22 cellular contexts compared by ENCODE assay signal in genomic region chr9:82535432-82535998, GRCh38.
A peak's percentile ranks its signal among the peaks of the same experiment; 100 is the strongest.
DNase-seq lines count a peak whose midpoint lies in the region; ATAC-seq and TF ChIP-seq lines count a peak whose summit lies in the region.
"Had no signal": no experiment of that assay in that cellular context is flagged by ENCODE, and none has a peak within 500 bp of the region (broad histone marks: within the 10 kb centered on the region; RNA-seq: fewer than 3 reads in every experiment).

No MANE protein-coding gene starts in this region.

- H2AFZ ChIP-seq in SK-N-SH (ENCODE audit: low read depth) (0 out of 2 replicates have a peak overlapping the region, but pooled peaks have one; percentile 30), OCI-LY3 (ENCODE audit: low read depth, low read length) (0 out of 2 replicates have a peak overlapping the region, but pooled peaks have one; percentile 31)

- H3K4me1 ChIP-seq in SK-N-SH (ENCODE audit: control insufficient read depth in 1 of 2, insufficient read depth in 2 of 2, low read depth in 1 of 2, low read length in 1 of 2) = peaks cover 0 to 3% of the 10 kb centered on the region in 2 experiments; a peak in 2 of 4 replicates
- H3K4me1 ChIP-seq in OCI-LY3 (ENCODE audit: low read length) = no peaks in the 10 kb centered on the region

- H3K9me3 ChIP-seq in SK-N-SH (no peaks in the 10 kb centered on the region; the same call in 1 of the 2 replicates), OCI-LY3 (ENCODE audit: insufficient read depth, low read length) (no peaks in the 10 kb centered on the region)

- ATAC-seq in SK-N-SH treated with all-trans-retinoic acid at 6 μM for 48 hours = no peak
- no peak for ATAC-seq in HG02938 (IDR thresholded peaks at IDR 0.05; ENCODE audit: unreplicated experiment)
- ATAC-seq: GM12878, PC-3 had no signal

- DNase-seq in SK-N-SH (no peak), fibroblast of peridontal ligament (ENCODE audit: extremely low read depth) (peak; percentile 22), NOMO-1 (lab: John Stamatoyannopoulos, UW; ENCODE audit: unreplicated experiment in 2 of 2) (no peak), islet precursor cell (no peak), NCI-H2029 (lab: John Stamatoyannopoulos, UW) (no peak)
- DNase-seq: 8988T, COR-L47, GF-D8, H7, HFFc6, NCI-H1092 treated with DMSO at 0.1 percent for 48 hours, NCI-H146, NCI-H2081 treated with DMSO at 0.1 percent for 48 hours, NCI-H510A treated with DMSO at 0.1 percent for 48 hours, NCI-H774, PC-3, RPMI8226, SHP77 treated with DMSO at 0.1 percent for 48 hours had no signal

- 11% methylated on average over 2 of the region's 2 CpGs for WGBS in SK-N-SH (ENCODE audit: low lambda C conversion rate)

- TF ChIP-seq RAD21 in SK-N-SH (IDR thresholded peaks at IDR 0.05; ENCODE audit: low read length) = no peak

- no peak for TF ChIP-seq EP300 in SK-N-SH (IDR thresholded peaks at IDR 0.05; ENCODE audit: borderline replicate concordance in 1 of 2, low read depth in 1 of 2, low read length in 1 of 2)

- H3K79me2 ChIP-seq in SK-N-SH (ENCODE audit: insufficient read depth) = no peaks in the 10 kb centered on the region
- H3K79me2 ChIP-seq in OCI-LY3 (ENCODE audit: low read length) = no peaks in the 10 kb centered on the region

- H4K20me1 ChIP-seq in SK-N-SH (ENCODE audit: insufficient read depth) (no peaks in the 10 kb centered on the region), OCI-LY3 (ENCODE audit: insufficient read depth, low read length) (no peaks in the 10 kb centered on the region)

- no peaks in the 10 kb centered on the region for H3F3A ChIP-seq in SK-N-SH (replicated peaks; ENCODE audit: insufficient read depth)

- H3K27ac ChIP-seq in SK-N-SH (ENCODE audit: low read depth in 2 of 2, low read length in 1 of 2) (no peak overlapping the region), OCI-LY3 (ENCODE audit: low read length) (no peak overlapping the region)

- H3K9ac ChIP-seq in SK-N-SH (no peak overlapping the region), OCI-LY3 (ENCODE audit: low read length) (no peak overlapping the region)

- TF ChIP-seq CTCF in SK-N-SH (IDR thresholded peaks at IDR 0.05) (no peak), OCI-LY3 (IDR thresholded peaks at IDR 0.05; ENCODE audit: low read depth, low read length) (no peak)

- H3K27me3 ChIP-seq in SK-N-SH (ENCODE audit: insufficient read depth) = no peaks in the 10 kb centered on the region
- no peaks in the 10 kb centered on the region for H3K27me3 ChIP-seq in OCI-LY3 (ENCODE audit: low read depth, low read length)

- H3K4me2 ChIP-seq in SK-N-SH = no peak overlapping the region
- no peak overlapping the region for H3K4me2 ChIP-seq in OCI-LY3 (ENCODE audit: low read length)

- H3K4me3 ChIP-seq in SK-N-SH (ENCODE audit: low read depth in 2 of 2, low read length in 1 of 2) = no peak overlapping the region
- no peak overlapping the region for H3K4me3 ChIP-seq in OCI-LY3 (ENCODE audit: low read length)
- H3K4me3 ChIP-seq: GM12878 had no signal

- CTCF ChIA-PET in SK-N-SH (lab: Yijun Ruan, JAX) = interaction anchor here (0.6 to 1.3 kb wide), 2 partner anchors 71 to 799 kb away, joined by 3 to 5 read pairs; no protein-coding TSS in a partner anchor

- H3K36me3 ChIP-seq in SK-N-SH (replicated peaks in 1 of 2; ENCODE audit: control insufficient read depth in 1 of 2, insufficient read depth in 2 of 2, low read length in 1 of 2) (no peaks in the 10 kb centered on the region), OCI-LY3 (replicated peaks; ENCODE audit: low read depth, low read length) (no peaks in the 10 kb centered on the region)

- POLR2A ChIA-PET in SK-N-SH (lab: Yijun Ruan, JAX) = no interaction called here

- H3K9me2 ChIP-seq in SK-N-SH = no peaks in the 10 kb centered on the region

TF ChIP-seq in SK-N-SH, 30 proteins besides CTCF, POLR2A, EP300 and RAD21:
- TF ChIP-seq MEF2A (IDR thresholded peaks at IDR 0.05; ENCODE audit: borderline replicate concordance, low read depth) = no peak
- TF ChIP-seq GABPA (IDR thresholded peaks at IDR 0.05; ENCODE audit: low read depth) = no peak
- TF ChIP-seq, protein P1, sequence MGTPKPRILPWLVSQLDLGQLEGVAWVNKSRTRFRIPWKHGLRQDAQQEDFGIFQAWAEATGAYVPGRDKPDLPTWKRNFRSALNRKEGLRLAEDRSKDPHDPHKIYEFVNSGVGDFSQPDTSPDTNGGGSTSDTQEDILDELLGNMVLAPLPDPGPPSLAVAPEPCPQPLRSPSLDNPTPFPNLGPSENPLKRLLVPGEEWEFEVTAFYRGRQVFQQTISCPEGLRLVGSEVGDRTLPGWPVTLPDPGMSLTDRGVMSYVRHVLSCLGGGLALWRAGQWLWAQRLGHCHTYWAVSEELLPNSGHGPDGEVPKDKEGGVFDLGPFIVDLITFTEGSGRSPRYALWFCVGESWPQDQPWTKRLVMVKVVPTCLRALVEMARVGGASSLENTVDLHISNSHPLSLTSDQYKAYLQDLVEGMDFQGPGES (IDR thresholded peaks at IDR 0.05; ENCODE audit: low read depth, low read length) = no peak
- no peak for TF ChIP-seq POLR2AphosphoS5 (IDR thresholded peaks at IDR 0.05; ENCODE audit: low read depth, low read length)
- TF ChIP-seq ELF1 (IDR thresholded peaks at IDR 0.05) = no peak

TF ChIP-seq in SK-N-SH treated with all-trans-retinoic acid at 6 μM for 48 hours, 23 proteins besides CTCF, POLR2A, EP300 and RAD21 (continues in another document):
- TF ChIP-seq ARNTL (CRISPR knock-in tag; IDR thresholded peaks at IDR 0.05; ENCODE audit: borderline replicate concordance, low read depth) (no peak), TCF4 (CRISPR knock-in tag; IDR thresholded peaks at IDR 0.05; ENCODE audit: borderline replicate concordance) (no peak), RARB (CRISPR knock-in tag; IDR thresholded peaks at IDR 0.05) (no peak), ZFP3 (CRISPR knock-in tag; IDR thresholded peaks at IDR 0.05) (no peak), ESRRG (CRISPR knock-in tag; IDR thresholded peaks at IDR 0.05) (no peak), CSRNP3 (CRISPR knock-in tag; IDR thresholded peaks at IDR 0.05) (no peak), GLIS3 (CRISPR knock-in tag; IDR thresholded peaks at IDR 0.05) (no peak), OSR1 (CRISPR knock-in tag; IDR thresholded peaks at IDR 0.05) (no peak), ZC3H10 (CRISPR knock-in tag; IDR thresholded peaks at IDR 0.05) (no peak), ZNF565 (CRISPR knock-in tag; conservative IDR thresholded peaks at IDR 0.05; ENCODE audit: low read depth) (no peak)
- TF ChIP-seq, protein P2, sequence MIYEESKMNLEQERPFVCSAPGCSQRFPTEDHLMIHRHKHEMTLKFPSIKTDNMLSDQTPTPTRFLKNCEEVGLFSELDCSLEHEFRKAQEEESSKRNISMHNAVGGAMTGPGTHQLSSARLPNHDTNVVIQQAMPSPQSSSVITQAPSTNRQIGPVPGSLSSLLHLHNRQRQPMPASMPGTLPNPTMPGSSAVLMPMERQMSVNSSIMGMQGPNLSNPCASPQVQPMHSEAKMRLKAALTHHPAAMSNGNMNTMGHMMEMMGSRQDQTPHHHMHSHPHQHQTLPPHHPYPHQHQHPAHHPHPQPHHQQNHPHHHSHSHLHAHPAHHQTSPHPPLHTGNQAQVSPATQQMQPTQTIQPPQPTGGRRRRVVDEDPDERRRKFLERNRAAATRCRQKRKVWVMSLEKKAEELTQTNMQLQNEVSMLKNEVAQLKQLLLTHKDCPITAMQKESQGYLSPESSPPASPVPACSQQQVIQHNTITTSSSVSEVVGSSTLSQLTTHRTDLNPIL (CRISPR knock-in tag; IDR thresholded peaks at IDR 0.05; ENCODE audit: low read depth) = no peak
- TF ChIP-seq, protein P3, sequence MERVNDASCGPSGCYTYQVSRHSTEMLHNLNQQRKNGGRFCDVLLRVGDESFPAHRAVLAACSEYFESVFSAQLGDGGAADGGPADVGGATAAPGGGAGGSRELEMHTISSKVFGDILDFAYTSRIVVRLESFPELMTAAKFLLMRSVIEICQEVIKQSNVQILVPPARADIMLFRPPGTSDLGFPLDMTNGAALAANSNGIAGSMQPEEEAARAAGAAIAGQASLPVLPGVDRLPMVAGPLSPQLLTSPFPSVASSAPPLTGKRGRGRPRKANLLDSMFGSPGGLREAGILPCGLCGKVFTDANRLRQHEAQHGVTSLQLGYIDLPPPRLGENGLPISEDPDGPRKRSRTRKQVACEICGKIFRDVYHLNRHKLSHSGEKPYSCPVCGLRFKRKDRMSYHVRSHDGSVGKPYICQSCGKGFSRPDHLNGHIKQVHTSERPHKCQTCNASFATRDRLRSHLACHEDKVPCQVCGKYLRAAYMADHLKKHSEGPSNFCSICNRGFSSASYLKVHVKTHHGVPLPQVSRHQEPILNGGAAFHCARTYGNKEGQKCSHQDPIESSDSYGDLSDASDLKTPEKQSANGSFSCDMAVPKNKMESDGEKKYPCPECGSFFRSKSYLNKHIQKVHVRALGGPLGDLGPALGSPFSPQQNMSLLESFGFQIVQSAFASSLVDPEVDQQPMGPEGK (CRISPR knock-in tag; IDR thresholded peaks at IDR 0.05; ENCODE audit: borderline replicate concordance) = no peak
- TF ChIP-seq, protein P4, sequence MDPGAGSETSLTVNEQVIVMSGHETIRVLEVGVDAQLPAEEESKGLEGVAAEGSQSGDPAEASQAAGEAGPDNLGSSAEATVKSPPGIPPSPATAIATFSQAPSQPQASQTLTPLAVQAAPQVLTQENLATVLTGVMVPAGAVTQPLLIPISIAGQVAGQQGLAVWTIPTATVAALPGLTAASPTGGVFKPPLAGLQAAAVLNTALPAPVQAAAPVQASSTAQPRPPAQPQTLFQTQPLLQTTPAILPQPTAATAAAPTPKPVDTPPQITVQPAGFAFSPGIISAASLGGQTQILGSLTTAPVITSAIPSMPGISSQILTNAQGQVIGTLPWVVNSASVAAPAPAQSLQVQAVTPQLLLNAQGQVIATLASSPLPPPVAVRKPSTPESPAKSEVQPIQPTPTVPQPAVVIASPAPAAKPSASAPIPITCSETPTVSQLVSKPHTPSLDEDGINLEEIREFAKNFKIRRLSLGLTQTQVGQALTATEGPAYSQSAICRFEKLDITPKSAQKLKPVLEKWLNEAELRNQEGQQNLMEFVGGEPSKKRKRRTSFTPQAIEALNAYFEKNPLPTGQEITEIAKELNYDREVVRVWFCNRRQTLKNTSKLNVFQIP (CRISPR knock-in tag; IDR thresholded peaks at IDR 0.05; ENCODE audit: borderline replicate concordance, low read depth) = no peak
